ENCODE assay signal across 10 cellular contexts in genomic region chr3:58355174-58355573, GRCh38. TPM values are rescaled to one million over a fixed set of nuclear protein-coding genes. Genes with fewer than 3 reads are reported as not detected.
A peak's percentile ranks its signal among the peaks of the same experiment; 100 is the strongest.
DNase-seq lines count a peak whose midpoint lies in the region; ATAC-seq and TF ChIP-seq lines count a peak whose summit lies in the region.
"Had no signal": no experiment of that assay in that cellular context is flagged by ENCODE, and none has a peak within 500 bp of the region (broad histone marks: within the 10 kb centered on the region; RNA-seq: fewer than 3 reads in every experiment).

No MANE protein-coding gene starts in this region.

- H3K4me1 Mint-ChIP-seq in T-helper 2 cell treated with Interferon-gamma antibody and Interleukin-4, amounts not matched to agents 5 μg/mL and 100 μg/mL, for 36 hours (ENCODE audit: low read depth), result peaks cover 65% of the 10 kb centered on the region
- H3K4me1 Mint-ChIP-seq in natural killer cell treated with Interleukin-12 subunit alpha and Interleukin-12 subunit beta and Interleukin-15 and Interleukin-18, amount 100 ng/mL, for 72 hours (ENCODE audit: low read depth in 2 of 2), result peaks cover 50 to 52% of the 10 kb centered on the region in 2 donors
- H3K4me1 Mint-ChIP-seq in MCF 10A (ENCODE audit: insufficient read depth, unreplicated experiment), result peaks cover 15% of the 10 kb centered on the region

- POLR2A ChIA-PET in MCF 10A (lab: Yijun Ruan, JAX), result interaction anchor here (1.8 kb wide), 1 partner anchor 10 kb away, joined by 5 read pairs; no protein-coding TSS in a partner anchor

- DNase-seq in T-helper 2 cell treated with Interferon-gamma antibody and Interleukin-4, amounts not matched to agents 5 μg/mL and 100 μg/mL, for 36 hours (ENCODE audit: low spot score), result no peak
- DNase-seq in T-helper 2 cell (no peak), MV-4-11 (lab: John Stamatoyannopoulos, UW) (peak; percentile 88), MCF 10A (ENCODE audit: unreplicated experiment) (no peak), left colon (no peak), G401 (ENCODE audit: low spot score) (no peak)
- DNase-seq in natural killer cell treated with Interleukin-12 subunit alpha and Interleukin-12 subunit beta and Interleukin-15 and Interleukin-18, amount 100 ng/mL, for 72 hours (ENCODE audit: low spot score), result no peak
- DNase-seq: NCI-H774 had no signal

- H3K9me3 Mint-ChIP-seq in T-helper 2 cell treated with Interferon-gamma antibody and Interleukin-4, amounts not matched to agents 5 μg/mL and 100 μg/mL, for 36 hours, result no peaks in the 10 kb centered on the region
- H3K9me3 Mint-ChIP-seq in natural killer cell treated with Interleukin-12 subunit alpha and Interleukin-12 subunit beta and Interleukin-15 and Interleukin-18, amount 100 ng/mL, for 72 hours, result no peaks in the 10 kb centered on the region
- no peaks in the 10 kb centered on the region for H3K9me3 Mint-ChIP-seq in MCF 10A (ENCODE audit: unreplicated experiment)
- H3K9me3 Mint-ChIP-seq: neural crest cell had no signal

- peak overlapping the region; percentile 31 for H3K27ac Mint-ChIP-seq in T-helper 2 cell treated with Interferon-gamma antibody and Interleukin-4, amounts not matched to agents 5 μg/mL and 100 μg/mL, for 36 hours
- H3K27ac Mint-ChIP-seq in natural killer cell treated with Interleukin-12 subunit alpha and Interleukin-12 subunit beta and Interleukin-15 and Interleukin-18, amount 100 ng/mL, for 72 hours, result peak overlapping the region in 1 of 2 donors; percentile 78
- no peak overlapping the region for H3K27ac Mint-ChIP-seq in MCF 10A (ENCODE audit: low read depth, unreplicated experiment)

- no peaks in the 10 kb centered on the region for H3K27me3 Mint-ChIP-seq in T-helper 2 cell treated with Interferon-gamma antibody and Interleukin-4, amounts not matched to agents 5 μg/mL and 100 μg/mL, for 36 hours (ENCODE audit: low read depth)
- H3K27me3 Mint-ChIP-seq in natural killer cell treated with Interleukin-12 subunit alpha and Interleukin-12 subunit beta and Interleukin-15 and Interleukin-18, amount 100 ng/mL, for 72 hours, result no peaks in the 10 kb centered on the region
- H3K27me3 Mint-ChIP-seq in MCF 10A (ENCODE audit: insufficient read depth, unreplicated experiment), result no peaks in the 10 kb centered on the region

- in situ Hi-C loops in G401 (cut with HindIII; ENCODE audit: low sequenced_read_pairs), result no loop called here

- peaks cover 20% of the 10 kb centered on the region for H3K36me3 Mint-ChIP-seq in T-helper 2 cell treated with Interferon-gamma antibody and Interleukin-4, amounts not matched to agents 5 μg/mL and 100 μg/mL, for 36 hours (ENCODE audit: low read depth)
- no peaks in the 10 kb centered on the region for H3K36me3 Mint-ChIP-seq in natural killer cell treated with Interleukin-12 subunit alpha and Interleukin-12 subunit beta and Interleukin-15 and Interleukin-18, amount 100 ng/mL, for 72 hours
- peaks cover 12% of the 10 kb centered on the region for H3K36me3 Mint-ChIP-seq in MCF 10A (ENCODE audit: insufficient read depth, unreplicated experiment)

- no peak for TF ChIP-seq CTCF in MCF 10A (IDR thresholded peaks at IDR 0.05; ENCODE audit: unreplicated experiment)

- peak overlapping the region; percentile 88 for H3K4me3 Mint-ChIP-seq in T-helper 2 cell treated with Interferon-gamma antibody and Interleukin-4, amounts not matched to agents 5 μg/mL and 100 μg/mL, for 36 hours
- H3K4me3 Mint-ChIP-seq in natural killer cell treated with Interleukin-12 subunit alpha and Interleukin-12 subunit beta and Interleukin-15 and Interleukin-18, amount 100 ng/mL, for 72 hours, result peak overlapping the region; percentile 6
- H3K4me3 Mint-ChIP-seq in MCF 10A (ENCODE audit: unreplicated experiment), result no peak overlapping the region
- H3K4me3 Mint-ChIP-seq: neural crest cell had no signal

- intact Hi-C loops in MCF 10A (cut with micrococcal nuclease) (no loop called here), left colon (cut with DNase I, micrococcal nuclease) (no loop called here)

- peak; percentile 72 for ATAC-seq in HG02678 (IDR thresholded peaks at IDR 0.05; ENCODE audit: unreplicated experiment)
- no peak for ATAC-seq in natural killer cell treated with Interleukin-12 subunit alpha and Interleukin-12 subunit beta and Interleukin-15 and Interleukin-18, amount 100 ng/mL, for 72 hours
- ATAC-seq in left colon, result no peak

- no TSS peak for BruUV-seq in MCF 10A (replicated peaks; lab: Mats Ljungman, UMichigan)

- CTCF ChIA-PET in MCF 10A (lab: Yijun Ruan, JAX), result interaction anchor here (0.6 to 0.8 kb wide), 3 partner anchors 9 to 54 kb away, joined by 4 to 8 read pairs (median 5); no protein-coding TSS in a partner anchor

RNA-seq across cellular contexts. Expression of gene PXK, which starts 22.5 kb away (rescaled TPM):
- total RNA-seq in natural killer cell treated with Interleukin-12 subunit alpha and Interleukin-12 subunit beta and Interleukin-15 and Interleukin-18, amount 100 ng/mL, for 72 hours, result 10 to 100 TPM; 63.8 to 67.8 TPM
- total RNA-seq in MCF 10A (2022), result 55.1 and 62.2 TPM in 2 replicates
- 10 to 100 TPM; 10.2 to 12.6 TPM for total RNA-seq in left colon
- total RNA-seq in G401 (2014; rRNA removed; shearing (Covaris generic)), result 17.0 and 18.4 TPM in 2 replicates

RNA-seq across cellular contexts. Expression of gene HTD2, which starts 48.9 kb away (rescaled TPM):
- total RNA-seq in natural killer cell treated with Interleukin-12 subunit alpha and Interleukin-12 subunit beta and Interleukin-15 and Interleukin-18, amount 100 ng/mL, for 72 hours, result 10 to 100 TPM in 1 of 2 donors, 1 to 10 TPM in 1; 6.7 to 11.6 TPM
- total RNA-seq in MCF 10A (2022) (10.1 and 11.5 TPM in 2 replicates), left colon (10 to 100 TPM in 1 of 2 donors, 1 to 10 TPM in 1; 8.2 to 13.0 TPM)
- total RNA-seq in G401 (2014; rRNA removed; shearing (Covaris generic)), result 7.3 and 19.6 TPM in 2 replicates

RNA-seq across cellular contexts. Expression of gene RPP14, which starts 49.1 kb away (rescaled TPM):
- total RNA-seq in natural killer cell treated with Interleukin-12 subunit alpha and Interleukin-12 subunit beta and Interleukin-15 and Interleukin-18, amount 100 ng/mL, for 72 hours, result 10 to 100 TPM; 17.0 to 34.0 TPM
- total RNA-seq in MCF 10A (2022) (19.0 and 20.0 TPM in 2 replicates), left colon (10 to 100 TPM; 19.9 to 21.3 TPM)
- total RNA-seq in G401 (2014; rRNA removed; shearing (Covaris generic)), result 17.0 and 25.1 TPM in 2 replicates
